Comparison of ENCODE assay signal across 1 cellular context in genomic region chr16:1082266-1082951, GRCh38.
TF ChIP-seq lines count a peak whose summit lies in the region.

No MANE protein-coding gene starts in this region.

TF ChIP-seq in HepG2, 621 proteins besides CTCF, POLR2A, EP300 and RAD21 (continued from another document and continues in another):
- TF ChIP-seq, protein P1, sequence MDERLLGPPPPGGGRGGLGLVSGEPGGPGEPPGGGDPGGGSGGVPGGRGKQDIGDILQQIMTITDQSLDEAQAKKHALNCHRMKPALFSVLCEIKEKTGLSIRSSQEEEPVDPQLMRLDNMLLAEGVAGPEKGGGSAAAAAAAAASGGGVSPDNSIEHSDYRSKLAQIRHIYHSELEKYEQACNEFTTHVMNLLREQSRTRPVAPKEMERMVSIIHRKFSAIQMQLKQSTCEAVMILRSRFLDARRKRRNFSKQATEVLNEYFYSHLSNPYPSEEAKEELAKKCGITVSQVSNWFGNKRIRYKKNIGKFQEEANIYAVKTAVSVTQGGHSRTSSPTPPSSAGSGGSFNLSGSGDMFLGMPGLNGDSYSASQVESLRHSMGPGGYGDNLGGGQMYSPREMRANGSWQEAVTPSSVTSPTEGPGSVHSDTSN (CRISPR knock-in tag; IDR thresholded peaks at IDR 0.05): no peak
- TF ChIP-seq ZNF446 (CRISPR knock-in tag; IDR thresholded peaks at IDR 0.05) (peak; percentile 85), CCDC6 (CRISPR knock-in tag; IDR thresholded peaks at IDR 0.05) (peak; percentile 88; the same call in 1 of the 2 replicates), ZNF574 (CRISPR knock-in tag; IDR thresholded peaks at IDR 0.05) (peak; percentile 52; the same call in 1 of the 2 replicates), ZFAT (CRISPR knock-in tag; conservative IDR thresholded peaks at IDR 0.05) (no peak), CEBPB (IDR thresholded peaks at IDR 0.05; ENCODE audit: borderline replicate concordance, low read depth, low read length) (no peak), TOE1 (CRISPR knock-in tag; IDR thresholded peaks at IDR 0.05) (0 out of 2 replicates have a peak, but pooled peaks have one; percentile 34), LCORL (IDR thresholded peaks at IDR 0.05) (no peak), LCORL (CRISPR knock-in tag; IDR thresholded peaks at IDR 0.05) (peak; percentile 92), AGO1 (IDR thresholded peaks at IDR 0.05; ENCODE audit: low read depth, low read length, poor library complexity, severe bottlenecking) (peak; percentile 14), ZBTB40 (IDR thresholded peaks at IDR 0.05) (no peak), ZBTB40 (CRISPR knock-in tag; IDR thresholded peaks at IDR 0.05) (peak; percentile 93), ZFP36L2 (CRISPR knock-in tag; IDR thresholded peaks at IDR 0.05) (no peak), DNMT1 (CRISPR knock-in tag; IDR thresholded peaks at IDR 0.05) (no peak), ZBTB7A (CRISPR knock-in tag; IDR thresholded peaks at IDR 0.05) (peak; percentile 99), GABPB1 (CRISPR knock-in tag; IDR thresholded peaks at IDR 0.05) (peak; percentile 93), NCOA5 (CRISPR knock-in tag; IDR thresholded peaks at IDR 0.05) (no peak), GATAD2A (CRISPR knock-in tag; IDR thresholded peaks at IDR 0.05) (peak; percentile 83), POLR2AphosphoS2 (IDR thresholded peaks at IDR 0.05; ENCODE audit: low read depth, low read length) (no peak), ZNF232 (CRISPR knock-in tag; IDR thresholded peaks at IDR 0.05; ENCODE audit: borderline replicate concordance) (peak; percentile 83), DR1 (CRISPR knock-in tag; IDR thresholded peaks at IDR 0.05) (no peak; the same call in 1 of the 2 replicates), GTF3A (CRISPR knock-in tag; conservative IDR thresholded peaks at IDR 0.05) (no peak), ZNF614 (CRISPR knock-in tag; IDR thresholded peaks at IDR 0.05; ENCODE audit: borderline replicate concordance) (peak; percentile 89), ZNF773 (CRISPR knock-in tag; IDR thresholded peaks at IDR 0.05; ENCODE audit: borderline replicate concordance) (peak; percentile 90), ZNF501 (CRISPR knock-in tag; IDR thresholded peaks at IDR 0.05) (peak; percentile 93; the same call in 1 of the 2 replicates), ZMAT3 (CRISPR knock-in tag; conservative IDR thresholded peaks at IDR 0.05) (peak; percentile 95), SUZ12 (IDR thresholded peaks at IDR 0.05; ENCODE audit: low read depth, low read length) (no peak), ZSCAN31 (CRISPR knock-in tag; IDR thresholded peaks at IDR 0.05; ENCODE audit: low read depth) (peak; percentile 88), ZNF75D (CRISPR knock-in tag; IDR thresholded peaks at IDR 0.05; ENCODE audit: borderline replicate concordance) (no peak), MED1 (CRISPR knock-in tag; IDR thresholded peaks at IDR 0.05) (peak; percentile 97), FOXK1 (CRISPR knock-in tag; IDR thresholded peaks at IDR 0.05; ENCODE audit: borderline replicate concordance, low read depth) (peak; percentile 75; the same call in 1 of the 2 replicates), CHD4 (IDR thresholded peaks at IDR 0.05; ENCODE audit: borderline replicate concordance, low read length) (no peak), PAWR (CRISPR knock-in tag; IDR thresholded peaks at IDR 0.05; ENCODE audit: borderline replicate concordance) (no peak), ZNF639 (CRISPR knock-in tag; conservative IDR thresholded peaks at IDR 0.05) (peak; percentile 90), ONECUT2 (CRISPR knock-in tag; IDR thresholded peaks at IDR 0.05) (no peak), MTA3 (CRISPR knock-in tag; IDR thresholded peaks at IDR 0.05) (no peak), MYC (CRISPR knock-in tag; IDR thresholded peaks at IDR 0.05; ENCODE audit: borderline replicate concordance) (peak; percentile 97), DBP (CRISPR knock-in tag; IDR thresholded peaks at IDR 0.05; ENCODE audit: not compliant biosample characterization) (peak; percentile 23), ZSCAN30 (CRISPR knock-in tag; IDR thresholded peaks at IDR 0.05) (no peak), MATR3 (CRISPR knock-in tag; IDR thresholded peaks at IDR 0.05) (no peak), ZSCAN22 (CRISPR knock-in tag; IDR thresholded peaks at IDR 0.05) (peak; percentile 77; the same call in 1 of the 2 replicates)
- TF ChIP-seq, protein P2, sequence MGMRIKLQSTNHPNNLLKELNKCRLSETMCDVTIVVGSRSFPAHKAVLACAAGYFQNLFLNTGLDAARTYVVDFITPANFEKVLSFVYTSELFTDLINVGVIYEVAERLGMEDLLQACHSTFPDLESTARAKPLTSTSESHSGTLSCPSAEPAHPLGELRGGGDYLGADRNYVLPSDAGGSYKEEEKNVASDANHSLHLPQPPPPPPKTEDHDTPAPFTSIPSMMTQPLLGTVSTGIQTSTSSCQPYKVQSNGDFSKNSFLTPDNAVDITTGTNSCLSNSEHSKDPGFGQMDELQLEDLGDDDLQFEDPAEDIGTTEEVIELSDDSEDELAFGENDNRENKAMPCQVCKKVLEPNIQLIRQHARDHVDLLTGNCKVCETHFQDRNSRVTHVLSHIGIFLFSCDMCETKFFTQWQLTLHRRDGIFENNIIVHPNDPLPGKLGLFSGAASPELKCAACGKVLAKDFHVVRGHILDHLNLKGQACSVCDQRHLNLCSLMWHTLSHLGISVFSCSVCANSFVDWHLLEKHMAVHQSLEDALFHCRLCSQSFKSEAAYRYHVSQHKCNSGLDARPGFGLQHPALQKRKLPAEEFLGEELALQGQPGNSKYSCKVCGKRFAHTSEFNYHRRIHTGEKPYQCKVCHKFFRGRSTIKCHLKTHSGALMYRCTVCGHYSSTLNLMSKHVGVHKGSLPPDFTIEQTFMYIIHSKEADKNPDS (CRISPR knock-in tag; IDR thresholded peaks at IDR 0.05): no peak
- TF ChIP-seq, protein P3, sequence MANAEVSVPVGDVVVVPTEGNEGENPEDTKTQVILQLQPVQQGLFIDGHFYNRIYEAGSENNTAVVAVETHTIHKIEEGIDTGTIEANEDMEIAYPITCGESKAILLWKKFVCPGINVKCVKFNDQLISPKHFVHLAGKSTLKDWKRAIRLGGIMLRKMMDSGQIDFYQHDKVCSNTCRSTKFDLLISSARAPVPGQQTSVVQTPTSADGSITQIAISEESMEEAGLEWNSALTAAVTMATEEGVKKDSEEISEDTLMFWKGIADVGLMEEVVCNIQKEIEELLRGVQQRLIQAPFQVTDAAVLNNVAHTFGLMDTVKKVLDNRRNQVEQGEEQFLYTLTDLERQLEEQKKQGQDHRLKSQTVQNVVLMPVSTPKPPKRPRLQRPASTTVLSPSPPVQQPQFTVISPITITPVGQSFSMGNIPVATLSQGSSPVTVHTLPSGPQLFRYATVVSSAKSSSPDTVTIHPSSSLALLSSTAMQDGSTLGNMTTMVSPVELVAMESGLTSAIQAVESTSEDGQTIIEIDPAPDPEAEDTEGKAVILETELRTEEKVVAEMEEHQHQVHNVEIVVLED (CRISPR knock-in tag; IDR thresholded peaks at IDR 0.05; ENCODE audit: borderline replicate concordance): peak; percentile 63; the same call in 1 of the 2 replicates
- TF ChIP-seq, protein P4, sequence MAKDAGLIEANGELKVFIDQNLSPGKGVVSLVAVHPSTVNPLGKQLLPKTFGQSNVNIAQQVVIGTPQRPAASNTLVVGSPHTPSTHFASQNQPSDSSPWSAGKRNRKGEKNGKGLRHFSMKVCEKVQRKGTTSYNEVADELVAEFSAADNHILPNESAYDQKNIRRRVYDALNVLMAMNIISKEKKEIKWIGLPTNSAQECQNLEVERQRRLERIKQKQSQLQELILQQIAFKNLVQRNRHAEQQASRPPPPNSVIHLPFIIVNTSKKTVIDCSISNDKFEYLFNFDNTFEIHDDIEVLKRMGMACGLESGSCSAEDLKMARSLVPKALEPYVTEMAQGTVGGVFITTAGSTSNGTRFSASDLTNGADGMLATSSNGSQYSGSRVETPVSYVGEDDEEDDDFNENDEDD (CRISPR knock-in tag; IDR thresholded peaks at IDR 0.05; ENCODE audit: borderline replicate concordance): peak; percentile 87
